Comparison of ENCODE assay signal across 21 cellular contexts in genomic region chr7:96870934-96871333, GRCh38.
"Had no signal": no experiment of that assay in that cellular context is flagged by ENCODE, and none has a peak within 500 bp of the region (broad histone marks: within the 10 kb centered on the region; RNA-seq: fewer than 3 reads in every experiment).

No MANE protein-coding gene starts in this region.

- H3K4me3 ChIP-seq: lower lobe of right lung, sigmoid colon, spleen, thyroid gland had no signal

- FAIRE-seq: islet of Langerhans had no signal

- H3K36me3 ChIP-seq: brain microvascular endothelial cell, lower lobe of right lung, neutrophil, sigmoid colon, spleen, thyroid gland had no signal

- H3K27me3 ChIP-seq: brain microvascular endothelial cell, neutrophil, sigmoid colon, spleen, thyroid gland had no signal

- DNase-seq: activated CD4-positive, alpha-beta T cell treated with anti-CD3 and anti-CD28 coated beads, Interleukin-2, amount 10 ng/mL, durations not matched to agents 24 days and 14 days; activated CD4-positive, CD25-positive, alpha-beta regulatory T cell; activated CD8-positive, alpha-beta T cell treated with anti-CD3 and anti-CD28 coated beads for 36 hours; activated effector memory CD4-positive, alpha-beta T cell treated with anti-CD3 and anti-CD28 coated beads, Interleukin-2, amount 50 U/mL, for 16 hours; activated naive CD4-positive, alpha-beta T cell treated with anti-CD3 and anti-CD28 coated beads, Interleukin-2, amount 50 U/mL, for 16 hours; activated T-cell treated with anti-CD3 and anti-CD28 coated beads, Interleukin-2, amount 50 U/mL, for 72 hours; aorta; brain microvascular endothelial cell; cerebellar nuclear complex; cortex of kidney; hippocampal formation; lower lobe of right lung; natural killer cell; sigmoid colon; spleen; stimulated activated naive B cell treated with anti-CD40 and anti-IgM and Interleukin-4, amounts not matched to agents 10 μg/mL and 1 μg/mL and 100 μg/mL, for 72 hours; T-helper 1 cell; T-helper 9 cell; thyroid gland had no signal
